Comparison of ENCODE assay signal across 18 cellular contexts in the genomic region with DNA sequence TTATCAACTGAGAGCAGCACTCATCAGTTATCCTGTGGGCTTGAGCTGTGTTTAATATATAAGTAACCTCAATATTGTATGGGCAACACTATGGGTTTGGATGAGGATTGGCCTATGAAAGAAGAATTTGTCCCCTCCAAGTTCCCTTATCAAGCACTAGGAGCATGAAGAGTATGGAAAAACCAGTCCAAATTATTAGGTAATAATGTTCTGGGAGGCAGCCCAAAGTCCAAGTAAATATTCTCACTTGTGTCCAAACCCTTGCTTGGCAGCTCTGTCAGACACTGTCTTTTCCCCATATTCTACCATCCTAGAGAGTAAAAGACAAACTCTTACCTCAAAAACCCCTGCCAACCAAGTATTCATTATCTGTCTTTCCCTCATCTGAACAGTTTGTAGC.
DNase-seq lines count a peak whose midpoint lies in the region; ATAC-seq, FAIRE-seq and TF ChIP-seq lines count a peak whose summit lies in the region.
"Had no signal": no experiment of that assay in that cellular context is flagged by ENCODE, and none has a peak within 500 bp of the region (broad histone marks: within the 10 kb centered on the region; RNA-seq: fewer than 3 reads in every experiment).

No MANE protein-coding gene starts in this region.

- intact Hi-C loops in left ventricle myocardium superior (cut with micrococcal nuclease) (no loop called here), pancreas (cut with DNase I) (no loop called here), aorta (cut with DNase I) (no loop called here), kidney (cut with DNase I) (no loop called here)

- DNase-seq in brain microvascular endothelial cell: no peak
- DNase-seq in left ventricle myocardium superior: no peak
- DNase-seq in pancreas: no peak
- no peak for DNase-seq in aorta
- no peak for DNase-seq in kidney
- DNase-seq: activated CD4-positive, alpha-beta T cell treated with anti-CD3 and anti-CD28 coated beads, Interleukin-2, amount 50 U/mL, for 4 hours; activated naive CD8-positive, alpha-beta T cell treated with anti-CD3 and anti-CD28 coated beads, Interleukin-2, amount 50 U/mL, for 24 hours; activated T-cell treated with anti-CD3 and anti-CD28 coated beads, Interleukin-2, amount 50 U/mL, for 48 hours; C1 segment of cervical spinal cord; DND-41; MV-4-11; NK-92 treated with Interleukin-12 subunit alpha and Interleukin-12 subunit beta, amount 100 ng/mL, for 24 hours; stimulated activated naive B cell treated with anti-CD40 and anti-IgM and Interleukin-4, amounts not matched to agents 10 μg/mL and 1 μg/mL and 100 μg/mL, for 72 hours had no signal

- H3K9ac ChIP-seq in kidney (ENCODE audit: low read length in 2 of 2): no peak overlapping the region

- ATAC-seq in left ventricle myocardium superior (peak; percentile 87), pancreas (peak; percentile 58 to 81 (median 76)), aorta (ENCODE audit: low FRiP score) (peak; percentile 72), GM18517 (IDR thresholded peaks at IDR 0.05; ENCODE audit: unreplicated experiment) (no peak), GM21381 (IDR thresholded peaks at IDR 0.05; ENCODE audit: unreplicated experiment) (no peak)
- ATAC-seq: activated naive CD8-positive, alpha-beta T cell treated with anti-CD3 and anti-CD28 coated beads, Interleukin-2, amount 50 U/mL, for 24 hours; stimulated activated naive B cell treated with anti-CD40 and anti-IgM and Interleukin-4, amounts not matched to agents 10 μg/mL and 1 μg/mL and 100 μg/mL, for 72 hours had no signal

- FAIRE-seq in pancreas (lab: Jason Lieb, UNC): no peak
- FAIRE-seq in kidney (lab: Jason Lieb, UNC): no peak
- FAIRE-seq: TTC549 had no signal

- H3K36me3 ChIP-seq in brain microvascular endothelial cell (replicated peaks) (no peaks in the 10 kb centered on the region), pancreas (no peaks in the 10 kb centered on the region), aorta (ENCODE audit: control insufficient read depth in 1 of 2, insufficient read depth in 2 of 2, low read length in 1 of 2) (no peaks in the 10 kb centered on the region), kidney (ENCODE audit: control insufficient read depth in 1 of 2, insufficient read depth in 2 of 2, low read length in 2 of 2) (no peaks in the 10 kb centered on the region)
- H3K36me3 ChIP-seq: SJCRH30 had no signal

- H3K4me3 ChIP-seq in brain microvascular endothelial cell (ENCODE audit: low read depth, low read length): no peak overlapping the region
- no peak overlapping the region for H3K4me3 ChIP-seq in pancreas
- no peak overlapping the region for H3K4me3 ChIP-seq in aorta (ENCODE audit: low read length in 2 of 2)
- no peak overlapping the region for H3K4me3 ChIP-seq in kidney (ENCODE audit: low read length in 2 of 2)
- H3K4me3 ChIP-seq: SJCRH30, skin epidermis had no signal

- no peak for TF ChIP-seq CTCF in brain microvascular endothelial cell (IDR thresholded peaks at IDR 0.05; ENCODE audit: low read depth, low read length, missing control alignments)
- no peak for TF ChIP-seq CTCF in pancreas (IDR thresholded peaks at IDR 0.05)
- TF ChIP-seq CTCF in kidney (IDR thresholded peaks at IDR 0.05; ENCODE audit: borderline replicate concordance, extremely low read depth, insufficient read depth): no peak

- peak overlapping the region; percentile 49 for H3K27ac ChIP-seq in brain microvascular endothelial cell
- H3K27ac ChIP-seq in pancreas: peak overlapping the region in 1 of 4 donors; percentile 3
- peak overlapping the region in 1 of 2 donors; percentile 63 for H3K27ac ChIP-seq in aorta (ENCODE audit: low read depth in 1 of 2, low read length in 2 of 2)
- peak overlapping the region in 1 of 2 donors; percentile 20 for H3K27ac ChIP-seq in kidney (ENCODE audit: low read depth in 2 of 2, low read length in 2 of 2)
- H3K27ac ChIP-seq: SJCRH30 had no signal

- H3K4me1 ChIP-seq in pancreas: peaks cover 9 to 18% (median 9%) of the 10 kb centered on the region in 3 donors
- peaks cover 4 to 9% of the 10 kb centered on the region in 2 donors for H3K4me1 ChIP-seq in aorta (ENCODE audit: control insufficient read depth in 1 of 2, insufficient read depth in 2 of 2, low read length in 2 of 2)
- H3K4me1 ChIP-seq in kidney (ENCODE audit: control insufficient read depth in 1 of 2, insufficient read depth in 1 of 2, low read depth in 1 of 2, low read length in 2 of 2): peaks cover 11 to 54% of the 10 kb centered on the region in 2 donors

- H3K27me3 ChIP-seq in brain microvascular endothelial cell (replicated peaks): no peaks in the 10 kb centered on the region
- no peaks in the 10 kb centered on the region for H3K27me3 ChIP-seq in pancreas
- H3K27me3 ChIP-seq in aorta (ENCODE audit: control insufficient read depth in 1 of 2, insufficient read depth in 2 of 2, low read length in 1 of 2): no peaks in the 10 kb centered on the region
- H3K27me3 ChIP-seq: SJCRH30 had no signal

- in situ Hi-C loops in brain microvascular endothelial cell (cut with HindIII; ENCODE audit: low pct_ligation_motif_present, low sequenced_read_pairs): no loop called here

- H3K9me3 ChIP-seq in pancreas: no peaks in the 10 kb centered on the region
- no peaks in the 10 kb centered on the region for H3K9me3 ChIP-seq in aorta (ENCODE audit: control insufficient read depth, low read length)
- H3K9me3 ChIP-seq in kidney (ENCODE audit: control insufficient read depth in 1 of 2, low read length in 2 of 2): no peaks in the 10 kb centered on the region

Comparison
In these comparisons a context has a peak if more than half of its experiments do, and no peak if none do; other contexts are left out.
1. ATAC-seq: peak in left ventricle myocardium superior (single experiment), pancreas (4 of 4) and aorta (single experiment); none in GM18517 (single experiment) and GM21381 (single experiment).